5 cellular contexts compared by ENCODE assay signal in genomic region chr5:77120706-77121105, GRCh38.
"Had no signal": no experiment of that assay in that cellular context is flagged by ENCODE, and none has a peak within 500 bp of the region (broad histone marks: within the 10 kb centered on the region; RNA-seq: fewer than 3 reads in every experiment).

No MANE protein-coding gene starts in this region.

- FAIRE-seq: GM12878, GM12891, GM12892, GM18507, GM19239 had no signal

- H3K4me3 ChIP-seq: GM12878 had no signal

- ATAC-seq: GM12878 had no signal
